Comparison of ENCODE assay signal across 12 cellular contexts in the genomic region with DNA sequence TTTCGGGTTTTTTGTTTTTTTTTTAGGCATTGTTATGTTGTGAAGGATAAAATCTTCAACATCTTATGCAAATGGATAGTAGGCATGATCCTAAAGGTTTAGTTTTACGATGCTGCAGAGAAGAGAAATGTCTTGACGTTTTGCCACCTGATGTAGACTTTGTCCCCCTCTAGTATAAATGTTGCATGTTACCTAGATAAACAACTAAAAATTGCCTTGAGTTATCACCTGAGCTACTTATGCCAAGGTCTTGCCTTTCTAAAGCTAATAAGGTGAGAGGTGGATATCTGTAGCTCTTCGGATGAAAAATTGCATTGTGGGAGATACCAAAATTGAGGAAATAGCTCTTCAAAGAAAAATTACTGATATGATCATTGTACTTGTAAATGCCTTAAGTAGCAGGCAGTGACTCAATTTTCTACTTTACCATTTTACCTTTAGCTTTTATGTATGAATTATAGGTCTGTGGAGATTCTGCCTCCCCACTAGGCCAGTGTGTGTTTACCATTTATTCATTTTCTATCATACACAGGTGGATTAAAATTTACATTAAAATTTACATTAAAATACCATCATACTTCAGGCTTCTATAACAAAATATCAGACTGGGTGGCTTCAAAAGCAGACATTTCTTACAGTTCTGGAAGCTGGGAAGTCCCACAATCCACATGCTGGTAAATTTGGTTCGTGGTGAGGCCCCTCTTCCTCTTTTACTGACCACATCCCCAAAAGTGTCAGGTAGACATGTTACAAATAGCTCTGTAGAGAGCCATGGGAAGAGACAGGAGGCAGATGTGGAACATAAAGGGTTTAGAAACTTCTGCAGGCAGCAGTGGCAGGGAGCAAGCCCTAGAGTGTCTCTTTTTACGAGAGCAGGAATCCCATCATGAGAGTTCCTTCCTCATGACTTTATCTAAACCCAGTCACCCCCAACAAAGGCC.
DNase-seq lines count a peak whose midpoint lies in the region; ATAC-seq and TF ChIP-seq lines count a peak whose summit lies in the region.
"Had no signal": no experiment of that assay in that cellular context is flagged by ENCODE, and none has a peak within 500 bp of the region (broad histone marks: within the 10 kb centered on the region; RNA-seq: fewer than 3 reads in every experiment).

No MANE protein-coding gene starts in this region.

- DNase-seq in CMK (ENCODE audit: low read depth): peak; percentile 41
- peak; percentile 98 for DNase-seq in SKM-1 treated with dmso at 0.1 percent for 144 hours (lab: John Stamatoyannopoulos, UW; ENCODE audit: unreplicated experiment)
- no peak for DNase-seq in endodermal cell
- no peak for DNase-seq in mucosa of gallbladder (ENCODE audit: low spot score)
- DNase-seq in CD8-positive, alpha-beta memory T cell: no peak
- DNase-seq in NCI-H69 (lab: John Stamatoyannopoulos, UW): no peak
- DNase-seq: SK-N-SH had no signal

- H3K27ac ChIP-seq in endodermal cell (ENCODE audit: low read depth, low read length): no peak overlapping the region
- H3K27ac ChIP-seq in CD8-positive, alpha-beta memory T cell (ENCODE audit: low read depth, low read length): no peak overlapping the region
- H3K27ac ChIP-seq: epithelial cell of prostate had no signal

- H3K4me1 ChIP-seq in endodermal cell (ENCODE audit: control insufficient read depth, insufficient read depth, low read length): no peaks in the 10 kb centered on the region
- peaks cover 5% of the 10 kb centered on the region for H3K4me1 ChIP-seq in CD8-positive, alpha-beta memory T cell (ENCODE audit: insufficient read depth, low read length)

- peaks cover 20% of the 10 kb centered on the region for H3K36me3 ChIP-seq in endodermal cell (ENCODE audit: control insufficient read depth, insufficient read depth, low read length)
- no peaks in the 10 kb centered on the region for H3K36me3 ChIP-seq in CD8-positive, alpha-beta memory T cell (ENCODE audit: insufficient read depth, low read length)

- WGBS in endodermal cell (ENCODE audit: insufficient coverage in 1 of 2, insufficient read length in 1 of 2), 2 experiments: 96 to 98% methylated on average over 4 to 6 of the region's 6 CpGs

- no peak for TF ChIP-seq CTCF in endodermal cell (conservative IDR thresholded peaks at IDR 0.05)

- no peak overlapping the region for H3K4me3 Mint-ChIP-seq in endodermal cell
- H3K4me3 Mint-ChIP-seq in CD8-positive, alpha-beta memory T cell: no peak overlapping the region
- H3K4me3 Mint-ChIP-seq: activated naive CD4-positive, alpha-beta T cell treated with anti-CD3 and anti-CD28 coated beads, Interleukin-2, amount 50 U/mL, for 24 hours had no signal

- no peak overlapping the region for H3K9ac ChIP-seq in endodermal cell (ENCODE audit: extremely low read depth, low read length, poor library complexity, severe bottlenecking)
- H3K9ac ChIP-seq: SK-N-SH had no signal

- H3K27me3 ChIP-seq in endodermal cell (ENCODE audit: control insufficient read depth, insufficient read depth, low read length, poor library complexity, severe bottlenecking): no peaks in the 10 kb centered on the region
- H3K27me3 ChIP-seq in CD8-positive, alpha-beta memory T cell (ENCODE audit: insufficient read depth, low read length, poor library complexity, severe bottlenecking): no peaks in the 10 kb centered on the region

- ATAC-seq in GM19463 (IDR thresholded peaks at IDR 0.05; ENCODE audit: unreplicated experiment) (peak; percentile 62), HG03342 (IDR thresholded peaks at IDR 0.05; ENCODE audit: unreplicated experiment) (peak; percentile 75)

- no peaks in the 10 kb centered on the region for H3K9me3 ChIP-seq in endodermal cell (ENCODE audit: control insufficient read depth, low read length)
- H3K9me3 ChIP-seq in CD8-positive, alpha-beta memory T cell (ENCODE audit: low read length): no peaks in the 10 kb centered on the region
- H3K9me3 ChIP-seq: SK-N-SH had no signal

- H3K27ac Mint-ChIP-seq in endodermal cell: no peak overlapping the region
- H3K27ac Mint-ChIP-seq in CD8-positive, alpha-beta memory T cell: no peak overlapping the region
- H3K27ac Mint-ChIP-seq: activated naive CD4-positive, alpha-beta T cell treated with anti-CD3 and anti-CD28 coated beads, Interleukin-2, amount 50 U/mL, for 24 hours had no signal

- POLR2A ChIA-PET in CD8-positive, alpha-beta memory T cell (lab: Charles Lee): no interaction called here

- H3K36me3 Mint-ChIP-seq in endodermal cell (ENCODE audit: low read depth): peaks cover 29% of the 10 kb centered on the region
- no peaks in the 10 kb centered on the region for H3K36me3 Mint-ChIP-seq in CD8-positive, alpha-beta memory T cell

- peaks cover 14% of the 10 kb centered on the region for H3K4me1 Mint-ChIP-seq in endodermal cell
- peaks cover 3 to 13% (median 7%) of the 10 kb centered on the region in 3 donors for H3K4me1 Mint-ChIP-seq in CD8-positive, alpha-beta memory T cell

- no peaks in the 10 kb centered on the region for H3K9me3 Mint-ChIP-seq in endodermal cell
- H3K9me3 Mint-ChIP-seq in CD8-positive, alpha-beta memory T cell: no peaks in the 10 kb centered on the region
- H3K9me3 Mint-ChIP-seq: activated naive CD4-positive, alpha-beta T cell treated with anti-CD3 and anti-CD28 coated beads, Interleukin-2, amount 50 U/mL, for 24 hours had no signal

- no peaks in the 10 kb centered on the region for H3K27me3 Mint-ChIP-seq in endodermal cell (ENCODE audit: insufficient read depth)
- H3K27me3 Mint-ChIP-seq in CD8-positive, alpha-beta memory T cell: no peaks in the 10 kb centered on the region
- H3K27me3 Mint-ChIP-seq: activated naive CD4-positive, alpha-beta T cell treated with anti-CD3 and anti-CD28 coated beads, Interleukin-2, amount 50 U/mL, for 24 hours had no signal

- H3K4me3 ChIP-seq in endodermal cell (ENCODE audit: low read length): no peak overlapping the region
- no peak overlapping the region for H3K4me3 ChIP-seq in CD8-positive, alpha-beta memory T cell (ENCODE audit: low read length)
- H3K4me3 ChIP-seq: lung had no signal

- CTCF ChIA-PET in CD8-positive, alpha-beta memory T cell (lab: Charles Lee): no interaction called here

Comparison
In these comparisons a context has a peak if more than half of its experiments do, and no peak if none do; other contexts are left out.
1. DNase-seq: peak in CMK (single experiment) and SKM-1 treated with dmso at 0.1 percent for 144 hours (single experiment); none in endodermal cell (single experiment), mucosa of gallbladder (single experiment), CD8-positive, alpha-beta memory T cell (0 of 5) and NCI-H69 (single experiment).